1 cellular context compared by ENCODE assay signal in genomic region chr19:55648657-55649578, GRCh38.
TF ChIP-seq lines count a peak whose summit lies in the region.

No MANE protein-coding gene starts in this region.

TF ChIP-seq in GM12878, 131 proteins besides CTCF, POLR2A, EP300 and RAD21:
- TF ChIP-seq HDGF (IDR thresholded peaks at IDR 0.05), result peak; percentile 36; the same call in 1 of the 2 replicates
- TF ChIP-seq CUX1 (IDR thresholded peaks at IDR 0.05; ENCODE audit: insufficient replicate concordance, low read depth, low read length), result no peak
- TF ChIP-seq TCF12 (IDR thresholded peaks at IDR 0.05; ENCODE audit: low read depth, low read length), result no peak
- 0 out of 3 replicates have a peak, but pooled peaks of 1 of the 2 experiments have one; percentile 4 for TF ChIP-seq EGR1 (IDR thresholded peaks at IDR 0.05; ENCODE audit: borderline replicate concordance in 1 of 2, low read depth in 2 of 2, low read length in 2 of 2)
- TF ChIP-seq BMI1 (IDR thresholded peaks at IDR 0.05; ENCODE audit: borderline replicate concordance), result no peak
- peak; percentile 40; the same call in 1 of the 2 replicates for TF ChIP-seq RUNX3 (IDR thresholded peaks at IDR 0.05; ENCODE audit: low read length)
- TF ChIP-seq NKRF (conservative IDR thresholded peaks at IDR 0.05), result no peak
- no peak; the same call in none of the 2 replicates for TF ChIP-seq SIN3A (IDR thresholded peaks at IDR 0.05; ENCODE audit: low read depth, low read length)
- TF ChIP-seq SPI1 (IDR thresholded peaks at IDR 0.05; ENCODE audit: borderline replicate concordance, insufficient read depth, low read depth, low read length), result 0 out of 2 replicates have a peak, but pooled peaks have one; percentile 1
